Comparison of ENCODE assay signal across 1 cellular context in genomic region chr15:45116482-45117326, GRCh38.
TF ChIP-seq lines count a peak whose summit lies in the region.

No MANE protein-coding gene starts in this region.

TF ChIP-seq in H1, 55 proteins besides CTCF, POLR2A, EP300 and RAD21:
- TF ChIP-seq GTF2F1 (IDR thresholded peaks at IDR 0.05; ENCODE audit: borderline replicate concordance, low read depth, low read length) (no peak), SRF (IDR thresholded peaks at IDR 0.05; ENCODE audit: low read depth, low read length) (no peak), CEBPB (IDR thresholded peaks at IDR 0.05; ENCODE audit: low read depth, low read length) (no peak), EZH2 (IDR thresholded peaks at IDR 0.05; ENCODE audit: low read depth, low read length, severe bottlenecking) (peak; percentile 96), E2F6 (IDR thresholded peaks at IDR 0.05) (peak; percentile 71), SIX5 (IDR thresholded peaks at IDR 0.05; ENCODE audit: low read depth, low read length) (no peak), CHD1 (IDR thresholded peaks at IDR 0.05; ENCODE audit: low read depth, low read length) (no peak), BCL11A (IDR thresholded peaks at IDR 0.05; ENCODE audit: low read depth in 2 of 2, low read length in 2 of 2) (no peak), ASH2L (IDR thresholded peaks at IDR 0.05; ENCODE audit: low read length) (no peak), TAF7 (optimal IDR thresholded peaks at IDR 0.05; ENCODE audit: borderline replicate concordance, low read depth, low read length) (no peak), SAP30 (IDR thresholded peaks at IDR 0.05; ENCODE audit: insufficient read depth, insufficient replicate concordance, low read length) (no peak), KDM5A (IDR thresholded peaks at IDR 0.05; ENCODE audit: low read length) (no peak), PHF8 (conservative IDR thresholded peaks at IDR 0.05; ENCODE audit: low read depth, low read length) (no peak), CBX5 (IDR thresholded peaks at IDR 0.05; ENCODE audit: low read depth, low read length) (no peak), NANOG (IDR thresholded peaks at IDR 0.05; ENCODE audit: insufficient read depth, low read depth, low read length, poor library complexity, severe bottlenecking) (no peak), SP4 (IDR thresholded peaks at IDR 0.05; ENCODE audit: low read length) (no peak), TBP (IDR thresholded peaks at IDR 0.05; ENCODE audit: low read depth, low read length) (no peak), CREB1 (IDR thresholded peaks at IDR 0.05) (no peak), BRCA1 (IDR thresholded peaks at IDR 0.05; ENCODE audit: low read depth, low read length) (no peak), FOSL1 (IDR thresholded peaks at IDR 0.05; ENCODE audit: insufficient read depth, low read depth, low read length) (no peak), SUZ12 (IDR thresholded peaks at IDR 0.05; ENCODE audit: low read length) (peak; percentile 97), YY1 (IDR thresholded peaks at IDR 0.05; ENCODE audit: low read depth, low read length) (no peak), MAX (IDR thresholded peaks at IDR 0.05) (peak; percentile 85), CBX8 (IDR thresholded peaks at IDR 0.05; ENCODE audit: borderline replicate concordance, low read depth, low read length) (0 out of 2 replicates have a peak, but pooled peaks have one; percentile 28), HDAC2 (IDR thresholded peaks at IDR 0.05; ENCODE audit: borderline replicate concordance in 1 of 2, low read depth in 2 of 2, low read length in 2 of 2) (no peak), KDM4A (IDR thresholded peaks at IDR 0.05; ENCODE audit: low read depth, low read length, severe bottlenecking) (peak; percentile 1)
